In genomic region chr17:46212634-46213435, GRCh38 we compare ENCODE assay signal across 8 cellular contexts. TPM values are rescaled to one million over a fixed set of nuclear protein-coding genes. Genes with fewer than 3 reads are reported as not detected.
DNase-seq lines count a peak whose midpoint lies in the region; ATAC-seq and TF ChIP-seq lines count a peak whose summit lies in the region.

No MANE protein-coding gene starts in this region.

- H3K9me3 ChIP-seq in esophagus squamous epithelium, result no peaks in the 10 kb centered on the region

- TF ChIP-seq CTCF in esophagus squamous epithelium (IDR thresholded peaks at IDR 0.05), result peak; percentile 69 to 86 (median 80)

- H3K27ac ChIP-seq in esophagus squamous epithelium, result peak overlapping the region in 2 of 4 donors; percentile 37 to 49

- intact Hi-C loops in esophagus squamous epithelium (cut with DNase I), result no loop called here

- peaks cover 7% of the 10 kb centered on the region for H3K36me3 Mint-ChIP-seq in natural killer cell treated with Interleukin-12 subunit alpha and Interleukin-12 subunit beta and Interleukin-15 and Interleukin-18, amount 100 ng/mL, for 72 hours

- no peak for TF ChIP-seq POLR2A in esophagus squamous epithelium (IDR thresholded peaks at IDR 0.05)

- H3K27ac Mint-ChIP-seq in natural killer cell treated with Interleukin-12 subunit alpha and Interleukin-12 subunit beta and Interleukin-15 and Interleukin-18, amount 100 ng/mL, for 72 hours, result peak overlapping the region; percentile 29 to 56

- CTCF ChIA-PET in HEK293T (lab: Yijun Ruan, JAX), result interaction anchor here (0.5 to 3.0 kb wide), 17 partner anchors 12 to 1649 kb away, joined by 3 to 24 read pairs (median 4); partner anchors contain the start of gene KANSL1

- no peaks in the 10 kb centered on the region for H3K9me3 Mint-ChIP-seq in natural killer cell treated with Interleukin-12 subunit alpha and Interleukin-12 subunit beta and Interleukin-15 and Interleukin-18, amount 100 ng/mL, for 72 hours

- peak; percentile 66 to 77 for ATAC-seq in natural killer cell treated with Interleukin-12 subunit alpha and Interleukin-12 subunit beta and Interleukin-15 and Interleukin-18, amount 100 ng/mL, for 72 hours
- no peak for ATAC-seq in HG03439 (IDR thresholded peaks at IDR 0.05; ENCODE audit: unreplicated experiment)

- DNase-seq in CD1c-positive myeloid dendritic cell (ENCODE audit: extremely low spot score), result peak; percentile 72
- DNase-seq in HEK293T (ENCODE audit: extremely low spot score), result peak; percentile 76
- DNase-seq in NCI-H82 treated with DMSO at 0.1 percent for 48 hours (lab: John Stamatoyannopoulos, UW; ENCODE audit: unreplicated experiment), result peak; percentile 34
- DNase-seq in activated CD8-positive, alpha-beta memory T cell treated with anti-CD3 and anti-CD28 coated beads, Interleukin-2, amount 50 U/mL, for 4 hours, result peak; percentile 53
- no peak for DNase-seq in esophagus squamous epithelium (lab: John Stamatoyannopoulos, UW)
- DNase-seq in natural killer cell treated with Interleukin-12 subunit alpha and Interleukin-12 subunit beta and Interleukin-15 and Interleukin-18, amount 100 ng/mL, for 72 hours (ENCODE audit: low spot score), result peak; percentile 74
- DNase-seq in ureter (ENCODE audit: low spot score), result peak; percentile 83

- H3K4me1 ChIP-seq in esophagus squamous epithelium, result peaks cover 0 to 21% (median 0%) of the 10 kb centered on the region in 3 donors

- H3K36me3 ChIP-seq in esophagus squamous epithelium, result peaks cover 0 to 59% (median 0%) of the 10 kb centered on the region in 3 donors

- H3K27me3 Mint-ChIP-seq in natural killer cell treated with Interleukin-12 subunit alpha and Interleukin-12 subunit beta and Interleukin-15 and Interleukin-18, amount 100 ng/mL, for 72 hours, result no peaks in the 10 kb centered on the region

- 41 to 51% methylated on average over 11 of the region's 11 CpGs for WGBS in esophagus squamous epithelium, 2 donors

- peaks cover 9 to 14% of the 10 kb centered on the region in 2 donors for H3K4me1 Mint-ChIP-seq in natural killer cell treated with Interleukin-12 subunit alpha and Interleukin-12 subunit beta and Interleukin-15 and Interleukin-18, amount 100 ng/mL, for 72 hours (ENCODE audit: low read depth in 2 of 2)

- H3K4me3 ChIP-seq in esophagus squamous epithelium, result no peak overlapping the region

- H3K4me3 Mint-ChIP-seq in natural killer cell treated with Interleukin-12 subunit alpha and Interleukin-12 subunit beta and Interleukin-15 and Interleukin-18, amount 100 ng/mL, for 72 hours, result peak overlapping the region; percentile 4

- no peaks in the 10 kb centered on the region for H3K27me3 ChIP-seq in esophagus squamous epithelium

- POLR2A ChIA-PET in HEK293T (lab: Yijun Ruan, JAX), result interaction anchor here (0.8 kb wide), 1 partner anchor 20 kb away, joined by 3 read pairs; the partner anchor contains the start of gene KANSL1

TF ChIP-seq in HEK293T, 16 proteins besides CTCF, POLR2A, EP300 and RAD21:
- TF ChIP-seq PKNOX1 (IDR thresholded peaks at IDR 0.05) (peak; percentile 57), ZNF384 (IDR thresholded peaks at IDR 0.05) (peak; percentile 91), CTBP1 (IDR thresholded peaks at IDR 0.05; ENCODE audit: borderline replicate concordance) (no peak), NFRKB (IDR thresholded peaks at IDR 0.05) (no peak)

RNA-seq across cellular contexts. Expression of gene KANSL1, which starts 19.6 kb away (rescaled TPM):
- total RNA-seq in esophagus squamous epithelium (10 to 100 TPM; 31.0 to 79.0 (median 51.8) TPM), ureter (190 TPM)
- 100 to 1,000 TPM; 127 to 161 TPM for total RNA-seq in natural killer cell treated with Interleukin-12 subunit alpha and Interleukin-12 subunit beta and Interleukin-15 and Interleukin-18, amount 100 ng/mL, for 72 hours
